23 cellular contexts compared by ENCODE assay signal in genomic region chr1:196255762-196256161, GRCh38.
A peak's percentile ranks its signal among the peaks of the same experiment; 100 is the strongest.
DNase-seq lines count a peak whose midpoint lies in the region; ATAC-seq, FAIRE-seq and TF ChIP-seq lines count a peak whose summit lies in the region.
"Had no signal": no experiment of that assay in that cellular context is flagged by ENCODE, and none has a peak within 500 bp of the region (broad histone marks: within the 10 kb centered on the region; RNA-seq: fewer than 3 reads in every experiment).

No MANE protein-coding gene starts in this region.

- 0 out of 2 replicates have a peak, but pooled peaks cover 4% of the 10 kb centered on the region for H3K9me2 ChIP-seq in PC-9 (ENCODE audit: insufficient read depth)

- RAD21 ChIA-PET in GM12878 (lab: Charles Lee; ENCODE audit: unreplicated experiment), result no interaction called here

- intact Hi-C loops in PC-9 (cut with micrococcal nuclease; ENCODE audit: unreplicated experiment), result no loop called here
- intact Hi-C loops in GM12878 (cut with micrococcal nuclease; ENCODE audit: unreplicated experiment), result no loop called here

- in situ Hi-C loops in GM12878 (cut with MboI), result no loop called here

- H3K27ac ChIP-seq in PC-9 (no peak overlapping the region), GM12878 (ENCODE audit: control insufficient read depth, insufficient read depth) (no peak overlapping the region)
- H3K27ac ChIP-seq: BLaER1 had no signal

- DNase-seq in GM12891 (ENCODE audit: insufficient read length, low spot score) (no peak), PC-9 (no peak), GM12878 (ENCODE audit: low read depth, low spot score) (no peak), left lobe of liver (ENCODE audit: low spot score) (no peak), DMS53 treated with DMSO at 0.1 percent for 48 hours (lab: John Stamatoyannopoulos, UW; ENCODE audit: unreplicated experiment) (no peak)
- DNase-seq: 8988T; ACHN; BE2C; C1 segment of cervical spinal cord; CD4-positive, alpha-beta memory T cell; CD4-positive, CD25-positive, alpha-beta regulatory T cell; CD8-positive, alpha-beta memory T cell; COR-L47; DMS 273 treated with DMSO at 0.1 percent for 48 hours; DMS153; DMS53; DMS79 treated with DMSO at 0.1 percent for 48 hours; EL; GDM1 had no signal

- H3K4me3 ChIP-seq in PC-9 (no peak overlapping the region), GM12878 (no peak overlapping the region)
- H3K4me3 ChIP-seq: BLaER1 had no signal

- ATAC-seq in GM12878 (no peak), HG03139 (IDR thresholded peaks at IDR 0.05; ENCODE audit: unreplicated experiment) (no peak), left lobe of liver (no peak)

- TF ChIP-seq EP300 in GM12878 (IDR thresholded peaks at IDR 0.05; ENCODE audit: borderline replicate concordance in 1 of 2, control insufficient read depth in 1 of 2, low read depth in 2 of 2, low read length in 2 of 2), result no peak

- no peaks in the 10 kb centered on the region for H3K4me1 ChIP-seq in PC-9 (replicated peaks; ENCODE audit: insufficient read depth)
- no peaks in the 10 kb centered on the region for H3K4me1 ChIP-seq in GM12878 (ENCODE audit: control insufficient read depth, insufficient read depth, low read length)
- H3K4me1 ChIP-seq: BE2C had no signal

- H3K4me2 ChIP-seq in PC-9, result no peak overlapping the region
- no peak overlapping the region for H3K4me2 ChIP-seq in GM12878 (ENCODE audit: control insufficient read depth, insufficient read depth)
- H3K4me2 ChIP-seq: BLaER1 had no signal

- no peaks in the 10 kb centered on the region for H3K9me3 ChIP-seq in PC-9 (ENCODE audit: insufficient read depth, low read depth)
- H3K9me3 ChIP-seq in GM12878 (replicated peaks; ENCODE audit: control insufficient read depth, insufficient read depth, low read length), result no peaks in the 10 kb centered on the region
- H3K9me3 ChIP-seq: BE2C, BLaER1 had no signal

- peak overlapping the region; percentile 21; the same call in 1 of the 2 replicates for H2AFZ ChIP-seq in PC-9
- H2AFZ ChIP-seq in GM12878 (ENCODE audit: control insufficient read depth, low read depth, low read length), result no peak overlapping the region

- POLR2A ChIA-PET in PC-9 (lab: Charles Lee; ENCODE audit: unreplicated experiment) (no interaction called here), GM12878 (lab: Charles Lee) (no interaction called here)

- H3K36me3 ChIP-seq in PC-9 (ENCODE audit: low read depth), result no peaks in the 10 kb centered on the region
- no peaks in the 10 kb centered on the region for H3K36me3 ChIP-seq in GM12878 (ENCODE audit: control insufficient read depth in 2 of 2, insufficient read depth in 2 of 2, low read length in 1 of 2)
- H3K36me3 ChIP-seq: BE2C, BLaER1 had no signal

- H4K20me1 ChIP-seq in PC-9 (ENCODE audit: insufficient read depth) (no peaks in the 10 kb centered on the region), GM12878 (ENCODE audit: control insufficient read depth, insufficient read depth) (no peaks in the 10 kb centered on the region)
- H4K20me1 ChIP-seq: BLaER1 had no signal

- H3K79me2 ChIP-seq in PC-9 (ENCODE audit: low read depth) (no peaks in the 10 kb centered on the region), GM12878 (ENCODE audit: control insufficient read depth, insufficient read depth, low read length) (no peaks in the 10 kb centered on the region)

- TF ChIP-seq CTCF in PC-9 (conservative IDR thresholded peaks at IDR 0.05) (no peak), GM12878 (IDR thresholded peaks at IDR 0.05 in 2 of 3, conservative IDR thresholded peaks at IDR 0.05 in 1 of 3; ENCODE audit: control insufficient read depth in 2 of 3, extremely low read depth in 1 of 3, insufficient read depth in 1 of 3, low read depth in 3 of 3, low read length in 3 of 3) (no peak)

- H3K27me3 ChIP-seq in PC-9 (ENCODE audit: insufficient read depth, low read depth) (no peaks in the 10 kb centered on the region), GM12878 (replicated peaks in 1 of 2; ENCODE audit: control insufficient read depth in 2 of 2, insufficient read depth in 2 of 2, low read length in 1 of 2) (no peaks in the 10 kb centered on the region)
- H3K27me3 ChIP-seq: BE2C, BLaER1 had no signal

- FAIRE-seq in GM12891 (lab: Jason Lieb, UNC) (no peak), GM12878 (lab: Jason Lieb, UNC) (peak; percentile 7)
- FAIRE-seq: GM12892, GM18507 had no signal

- CTCF ChIA-PET in PC-9 (lab: Charles Lee), result no interaction called here
- CTCF ChIA-PET in GM12878 (lab: Yijun Ruan, JAX), result no interaction called here

- TF ChIP-seq RAD21 in GM12878 (IDR thresholded peaks at IDR 0.05; ENCODE audit: insufficient read depth, low read depth, low read length), result no peak

- no peaks in the 10 kb centered on the region for H3F3A ChIP-seq in PC-9 (ENCODE audit: insufficient read depth, low read depth)

- BruUV-seq in PC-9 (replicated peaks; lab: Mats Ljungman, UMichigan) (no TSS peak), GM12878 (replicated peaks; lab: Mats Ljungman, UMichigan) (no TSS peak)

- TF ChIP-seq POLR2A in GM12891 (IDR thresholded peaks at IDR 0.05; ENCODE audit: low read depth, low read length), result no peak
- TF ChIP-seq POLR2A in GM12878 (IDR thresholded peaks at IDR 0.05; ENCODE audit: low read depth, low read length), result no peak

- SMC1A ChIA-PET in GM12878 (lab: Charles Lee; ENCODE audit: uncharacterized antibody, unreplicated experiment), result no interaction called here

- H3K9ac ChIP-seq in GM12878 (ENCODE audit: control insufficient read depth, insufficient read depth, low read length), result no peak overlapping the region
- H3K9ac ChIP-seq: BLaER1 had no signal

TF ChIP-seq in GM12891, 5 proteins besides CTCF, POLR2A, EP300 and RAD21:
- peak; percentile 73 for TF ChIP-seq SPI1 (IDR thresholded peaks at IDR 0.05; ENCODE audit: low read depth, low read length)
- no peak for TF ChIP-seq POU2F2 (IDR thresholded peaks at IDR 0.05; ENCODE audit: low read depth, low read length)
- TF ChIP-seq TAF1 (IDR thresholded peaks at IDR 0.05; ENCODE audit: low read depth, low read length), result no peak
TF ChIP-seq in GM12891: peak in this region for 1.

TF ChIP-seq in GM12878, 131 proteins besides CTCF, POLR2A, EP300 and RAD21:
- TF ChIP-seq NR2F1 (conservative IDR thresholded peaks at IDR 0.05), result no peak
- peak; percentile 57; the same call in 1 of the 2 replicates for TF ChIP-seq SPI1 (IDR thresholded peaks at IDR 0.05; ENCODE audit: borderline replicate concordance, insufficient read depth, low read depth, low read length)
- TF ChIP-seq IKZF2 (IDR thresholded peaks at IDR 0.05), result no peak
